17 cellular contexts compared by ENCODE assay signal in genomic region chr19:17796013-17796837, GRCh38. TPM values are rescaled to one million over a fixed set of nuclear protein-coding genes. Genes with fewer than 3 reads are reported as not detected.
DNase-seq lines count a peak whose midpoint lies in the region; ATAC-seq and TF ChIP-seq lines count a peak whose summit lies in the region.
"Had no signal": no experiment of that assay in that cellular context is flagged by ENCODE, and none has a peak within 500 bp of the region (broad histone marks: within the 10 kb centered on the region; RNA-seq: fewer than 3 reads in every experiment).

No MANE protein-coding gene starts in this region.

- no peak for TF ChIP-seq CTCF in Panc1 (IDR thresholded peaks at IDR 0.05)

- H3K27ac Mint-ChIP-seq in naive thymus-derived CD8-positive, alpha-beta T cell: peak overlapping the region in 1 of 10 donors; percentile 56
- H3K27ac Mint-ChIP-seq: brain; T-helper 1 cell treated with Interleukin-12 subunit alpha and Interleukin-12 subunit beta and Interleukin-4 antibody, amounts not matched to agents 30 μg/mL and 1 μg/mL, for 36 hours had no signal

- no peaks in the 10 kb centered on the region for H3K36me3 Mint-ChIP-seq in naive thymus-derived CD8-positive, alpha-beta T cell
- H3K36me3 Mint-ChIP-seq: brain had no signal

- POLR2A ChIA-PET in Panc1 (lab: Charles Lee): no interaction called here
- POLR2A ChIA-PET in naive thymus-derived CD8-positive, alpha-beta T cell (lab: Charles Lee): interaction anchor here (0.6 to 1.0 kb wide), 3 partner anchors 53 to 617 kb away, joined by 3 to 6 read pairs (median 3); no protein-coding TSS in a partner anchor

- BruUV-seq in Panc1 (replicated peaks; lab: Mats Ljungman, UMichigan): no TSS peak

- H3K27me3 ChIP-seq in Panc1 (ENCODE audit: control insufficient read depth, insufficient read depth, low read length): no peaks in the 10 kb centered on the region
- H3K27me3 ChIP-seq in esophagus (ENCODE audit: control insufficient read depth in 1 of 2, insufficient read depth in 2 of 2, low read length in 2 of 2): peaks cover 0 to 4% of the 10 kb centered on the region in 2 donors

- H3K4me3 Mint-ChIP-seq in naive thymus-derived CD8-positive, alpha-beta T cell: peak overlapping the region in 7 of 10 donors; percentile 13 to 75 (median 45)
- H3K4me3 Mint-ChIP-seq: T-helper 1 cell treated with Interleukin-12 subunit alpha and Interleukin-12 subunit beta and Interleukin-4 antibody, amounts not matched to agents 30 μg/mL and 1 μg/mL, for 36 hours had no signal

- DNase-seq in COLO668 (lab: John Stamatoyannopoulos, UW; ENCODE audit: unreplicated experiment): peak; percentile 73
- no peak for DNase-seq in Panc1 (ENCODE audit: low read depth, low spot score)
- DNase-seq in naive thymus-derived CD8-positive, alpha-beta T cell: no peak
- DNase-seq in NCI-H1436 (lab: John Stamatoyannopoulos, UW): no peak
- no peak for DNase-seq in GM03348 (ENCODE audit: low spot score)
- no peak for DNase-seq in activated effector memory CD4-positive, alpha-beta T cell treated with anti-CD3 and anti-CD28 coated beads, Interleukin-2, amount 50 U/mL, for 16 hours
- DNase-seq: activated naive CD4-positive, alpha-beta T cell treated with Interleukin-2 at 50 U/mL for 16 hours; DMS79; lower lobe of right lung; NCI-H1694 treated with DMSO at 0.1 percent for 48 hours; NCI-H510A treated with DMSO at 0.1 percent for 48 hours had no signal

- in situ Hi-C loops in Panc1 (cut with HindIII; ENCODE audit: low pct_unique_long_range_greater_than_20kb, low sequenced_read_pairs): no loop called here

- WGBS in esophagus, 2 donors: 56 to 67% methylated on average over 6 of the region's 6 CpGs

- intact Hi-C loops in Panc1 (cut with micrococcal nuclease; ENCODE audit: unreplicated experiment): no loop called here

- ATAC-seq in Panc1 (peak; percentile 52; the same call in 1 of the 2 replicates), HG02610 (IDR thresholded peaks at IDR 0.05; ENCODE audit: unreplicated experiment) (no peak)
- no peak for ATAC-seq in naive thymus-derived CD8-positive, alpha-beta T cell

- H3K4me1 ChIP-seq in Panc1 (ENCODE audit: control insufficient read depth, insufficient read depth, low read length) (0 out of 2 replicates have a peak, but pooled peaks cover 2% of the 10 kb centered on the region), esophagus (ENCODE audit: control insufficient read depth in 2 of 2, insufficient read depth in 2 of 2, low read length in 1 of 2) (peaks cover 7 to 20% of the 10 kb centered on the region in 2 donors)

- H3K4me1 Mint-ChIP-seq in naive thymus-derived CD8-positive, alpha-beta T cell: peaks cover 14 to 58% (median 48%) of the 10 kb centered on the region in 4 donors

- CTCF ChIA-PET in Panc1 (lab: Charles Lee): no interaction called here

- H3K27me3 Mint-ChIP-seq in naive thymus-derived CD8-positive, alpha-beta T cell: peaks cover 0 to 10% (median 0%) of the 10 kb centered on the region in 5 donors

- H3K9me3 ChIP-seq in Panc1 (ENCODE audit: control insufficient read depth, insufficient read depth, low read depth, low read length) (no peaks in the 10 kb centered on the region), esophagus (ENCODE audit: control insufficient read depth in 2 of 2, insufficient read depth in 1 of 2, low read depth in 1 of 2, low read length in 1 of 2) (peaks cover 0 to 3% of the 10 kb centered on the region in 2 donors)
- H3K9me3 ChIP-seq: lower lobe of right lung, neutrophil, upper lobe of left lung had no signal

- H3K27ac ChIP-seq in Panc1 (ENCODE audit: low read length) (no peak overlapping the region), esophagus (ENCODE audit: low read depth in 2 of 2, low read length in 1 of 2) (peak overlapping the region; percentile 35 to 58)
- H3K27ac ChIP-seq: lower lobe of right lung, neutrophil had no signal

- no peaks in the 10 kb centered on the region for H3K9me3 Mint-ChIP-seq in naive thymus-derived CD8-positive, alpha-beta T cell
- H3K9me3 Mint-ChIP-seq: T-helper 1 cell treated with Interleukin-12 subunit alpha and Interleukin-12 subunit beta and Interleukin-4 antibody, amounts not matched to agents 30 μg/mL and 1 μg/mL, for 36 hours had no signal

- no peak overlapping the region for H3K4me3 ChIP-seq in Panc1 (ENCODE audit: low read depth in 2 of 2, low read length in 2 of 2)
- peak overlapping the region; percentile 53 to 56 for H3K4me3 ChIP-seq in esophagus (ENCODE audit: low read depth in 1 of 2, low read length in 2 of 2)

- H3K36me3 ChIP-seq in Panc1 (ENCODE audit: control insufficient read depth, insufficient read depth, low read length): no peaks in the 10 kb centered on the region; the same call in 1 of the 2 replicates
- H3K36me3 ChIP-seq in esophagus (ENCODE audit: control insufficient read depth in 2 of 2, insufficient read depth in 2 of 2, low read length in 1 of 2): no peaks in the 10 kb centered on the region
- H3K36me3 ChIP-seq: lower lobe of right lung, neutrophil, upper lobe of left lung had no signal

RNA-seq across cellular contexts. Expression of gene B3GNT3, which starts 1.3 kb away (rescaled TPM):
- 0.67 TPM for total RNA-seq in Panc1 (2021; ENCODE audit: unreplicated experiment)
- polyA plus RNA-seq in Panc1 (2012; ENCODE audit: insufficient read length): 0.23 TPM
- 10 to 100 TPM; 12.2 to 45.1 TPM for polyA plus RNA-seq in esophagus
- total RNA-seq in naive thymus-derived CD8-positive, alpha-beta T cell: not detected
- polyA plus RNA-seq in naive thymus-derived CD8-positive, alpha-beta T cell: under 1 TPM in 2 of 3 donors, not detected in 1; 0.13 to 0.20 TPM

RNA-seq across cellular contexts. Expression of gene INSL3, which starts 25.1 kb away (rescaled TPM):
- total RNA-seq in Panc1 (2021; ENCODE audit: unreplicated experiment): 0.57 TPM
- polyA plus RNA-seq in Panc1 (2012; ENCODE audit: insufficient read length): 1.2 TPM
- polyA plus RNA-seq in esophagus: under 1 TPM; 0.06 to 0.12 TPM
- 1 to 10 TPM; 2.7 to 3.6 TPM for total RNA-seq in naive thymus-derived CD8-positive, alpha-beta T cell
- 1 to 10 TPM in 2 of 3 donors, under 1 TPM in 1; 0.97 to 3.0 (median 1.9) TPM for polyA plus RNA-seq in naive thymus-derived CD8-positive, alpha-beta T cell
- total RNA-seq: lower lobe of right lung had no signal

RNA-seq across cellular contexts. Expression of gene FCHO1, which starts 44.9 kb away (rescaled TPM):
- 1.1 TPM for total RNA-seq in Panc1 (2021; ENCODE audit: unreplicated experiment)
- 2.7 TPM for polyA plus RNA-seq in Panc1 (2012; ENCODE audit: insufficient read length)
- under 1 TPM; 0.51 to 0.75 TPM for polyA plus RNA-seq in esophagus
- total RNA-seq in naive thymus-derived CD8-positive, alpha-beta T cell: 10 to 100 TPM; 94.1 to 99.7 TPM
- 10 to 100 TPM; 11.2 to 31.8 (median 16.4) TPM for polyA plus RNA-seq in naive thymus-derived CD8-positive, alpha-beta T cell

RNA-seq across cellular contexts. Expression of gene JAK3, which starts 51.6 kb away (rescaled TPM):
- 2.1 TPM for total RNA-seq in Panc1 (2021; ENCODE audit: unreplicated experiment)
- polyA plus RNA-seq in Panc1 (2012; ENCODE audit: insufficient read length): 1.7 TPM
- 1 to 10 TPM; 1.5 to 2.5 TPM for polyA plus RNA-seq in esophagus
- 100 to 1,000 TPM; 120 to 122 TPM for total RNA-seq in naive thymus-derived CD8-positive, alpha-beta T cell
- polyA plus RNA-seq in naive thymus-derived CD8-positive, alpha-beta T cell: 100 to 1,000 TPM in 2 of 3 donors, 10 to 100 TPM in 1; 78.7 to 122 (median 109) TPM

Comparison
In these comparisons a context has a peak if more than half of its experiments do, and no peak if none do; other contexts are left out.
1. H3K4me3 ChIP-seq: peak in esophagus (2 of 2); none in Panc1 (0 of 2).
2. RNA of gene FCHO1, which starts 44.9 kb away (total RNA-seq): 94.1 to 99.7 TPM in naive thymus-derived CD8-positive, alpha-beta T cell; 1.1 TPM in Panc1 (single experiment); every median in the first group is over 10 times any median in the second.